Comparison of ENCODE assay signal across 17 cellular contexts in genomic region chr13:22455036-22455435, GRCh38.
"Had no signal": no experiment of that assay in that cellular context is flagged by ENCODE, and none has a peak within 500 bp of the region (broad histone marks: within the 10 kb centered on the region; RNA-seq: fewer than 3 reads in every experiment).

No MANE protein-coding gene starts in this region.

- H3K27me3 ChIP-seq: stomach, testis, upper lobe of left lung had no signal

- DNase-seq: activated B cell treated with CpG ODN at 0.5 μM for 24 hours; activated CD4-positive, alpha-beta T cell treated with anti-CD3 and anti-CD28 coated beads for 48 hours; activated CD8-positive, alpha-beta memory T cell treated with anti-CD3 and anti-CD28 coated beads, Interleukin-2, amount 50 U/mL, for 48 hours; activated naive CD8-positive, alpha-beta T cell treated with anti-CD3 and anti-CD28 coated beads, Interleukin-2, amount 10 ng/mL, durations not matched to agents 7 days and 5 days; effector CD8-positive, alpha-beta T cell; foreskin fibroblast; hypothalamus; kidney; left ventricle myocardium superior; psoas muscle; stimulated activated CD4-positive, alpha-beta T cell treated with anti-CD3 and anti-CD28 coated beads, Interleukin-2, amount 100 ng/mL, for 24 hours; stomach; testis; upper lobe of left lung had no signal

- H3K27me3 Mint-ChIP-seq: activated B cell treated with CpG ODN at 0.5 μM for 24 hours; activated naive CD8-positive, alpha-beta T cell treated with anti-CD3 and anti-CD28 coated beads, Interleukin-2, amount 10 ng/mL, durations not matched to agents 7 days and 5 days; memory B cell had no signal

- H3K4me3 Mint-ChIP-seq: activated B cell treated with CpG ODN at 0.5 μM for 24 hours; activated naive CD8-positive, alpha-beta T cell treated with anti-CD3 and anti-CD28 coated beads, Interleukin-2, amount 10 ng/mL, durations not matched to agents 7 days and 5 days; memory B cell; nephron had no signal

- H3K4me1 ChIP-seq: stomach, testis had no signal

- H3K27ac Mint-ChIP-seq: activated B cell treated with CpG ODN at 0.5 μM for 24 hours; activated naive CD8-positive, alpha-beta T cell treated with anti-CD3 and anti-CD28 coated beads, Interleukin-2, amount 10 ng/mL, durations not matched to agents 7 days and 5 days; memory B cell; nephron had no signal

- H3K9me3 ChIP-seq: psoas muscle, stomach, testis, upper lobe of left lung had no signal

- ATAC-seq: left ventricle myocardium superior, psoas muscle, sciatic nerve had no signal

- H3K27ac ChIP-seq: psoas muscle, stomach, testis, upper lobe of left lung had no signal

- H3K4me1 Mint-ChIP-seq: activated B cell treated with CpG ODN at 0.5 μM for 24 hours; activated naive CD8-positive, alpha-beta T cell treated with anti-CD3 and anti-CD28 coated beads, Interleukin-2, amount 10 ng/mL, durations not matched to agents 7 days and 5 days; memory B cell had no signal

- H3K9me3 Mint-ChIP-seq: activated B cell treated with CpG ODN at 0.5 μM for 24 hours; activated naive CD8-positive, alpha-beta T cell treated with anti-CD3 and anti-CD28 coated beads, Interleukin-2, amount 10 ng/mL, durations not matched to agents 7 days and 5 days; memory B cell; nephron had no signal

- H3K36me3 Mint-ChIP-seq: activated naive CD8-positive, alpha-beta T cell treated with anti-CD3 and anti-CD28 coated beads, Interleukin-2, amount 10 ng/mL, durations not matched to agents 7 days and 5 days; memory B cell had no signal
